ENCODE assay signal across 23 cellular contexts in the genomic region with DNA sequence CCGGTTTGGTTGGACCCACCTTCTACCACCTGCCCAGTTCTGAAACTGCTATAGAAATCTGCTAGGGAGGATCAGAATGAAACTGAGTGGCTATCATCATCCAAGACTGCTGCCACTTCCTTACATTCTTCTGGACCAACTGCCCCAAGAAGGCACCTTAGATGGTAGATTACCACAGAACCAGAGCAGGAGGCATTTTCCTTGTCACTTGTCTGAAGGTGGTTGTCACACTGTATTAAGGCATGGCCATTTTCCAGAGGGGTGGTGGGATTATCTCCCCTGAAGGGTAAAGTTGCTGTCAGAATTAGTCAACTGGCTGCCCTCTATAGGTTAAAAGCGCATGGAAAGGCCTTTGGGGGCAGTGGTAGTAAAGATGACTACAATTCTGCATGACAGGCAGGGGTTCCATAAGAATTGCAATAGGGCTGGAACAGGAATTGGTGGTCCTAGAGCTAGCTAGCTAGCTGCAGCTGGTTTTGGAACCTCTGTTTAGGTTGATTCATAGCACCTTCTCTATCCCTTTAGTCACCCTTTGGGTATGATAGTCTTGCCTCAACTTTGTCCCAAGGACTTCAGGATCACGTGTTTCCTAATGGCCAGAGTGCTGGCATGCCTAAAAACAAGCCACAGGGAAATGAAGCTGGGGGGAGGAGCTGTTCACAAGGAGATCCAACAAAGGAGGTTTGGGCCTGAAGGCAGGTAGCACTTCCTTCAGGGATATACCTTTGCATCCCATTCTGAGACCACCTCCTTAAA. TPM values are rescaled to one million over a fixed set of nuclear protein-coding genes. Genes with fewer than 3 reads are reported as not detected.
DNase-seq lines count a peak whose midpoint lies in the region; ATAC-seq, FAIRE-seq and TF ChIP-seq lines count a peak whose summit lies in the region.
"Had no signal": no experiment of that assay in that cellular context is flagged by ENCODE, and none has a peak within 500 bp of the region (broad histone marks: within the 10 kb centered on the region; RNA-seq: fewer than 3 reads in every experiment).

No MANE protein-coding gene starts in this region.

- TF ChIP-seq POLR2A in GM12891 (IDR thresholded peaks at IDR 0.05; ENCODE audit: low read depth, low read length) (peak; percentile 36; the same call in 1 of the 2 replicates), K562 (conservative IDR thresholded peaks at IDR 0.05) (peak; percentile 54)

- FAIRE-seq in GM12891 (lab: Jason Lieb, UNC): no peak
- no peak for FAIRE-seq in K562 (lab: Jason Lieb, UNC)
- FAIRE-seq: astrocyte, keratinocyte had no signal

- no peaks in the 10 kb centered on the region for H3K9me3 Mint-ChIP-seq in nephron progenitor cell
- H3K9me3 Mint-ChIP-seq: activated naive CD4-positive, alpha-beta T cell treated with anti-CD3 and anti-CD28 coated beads, Interleukin-2, amount 10 ng/mL, durations not matched to agents 7 days and 5 days; activated T-cell treated with anti-CD3 and anti-CD28 coated beads, Interleukin-2, amount 50 U/mL, for 72 hours; CD4-positive, alpha-beta memory T cell; effector memory CD8-positive, alpha-beta T cell had no signal

- H3K9ac ChIP-seq in K562 (ENCODE audit: insufficient read depth in 1 of 2, low read depth in 2 of 2, low read length in 2 of 2): no peak overlapping the region; a peak in 1 of 4 replicates
- no peak overlapping the region for H3K9ac ChIP-seq in colonic mucosa (ENCODE audit: low read depth in 2 of 2, low read length in 2 of 2)

- H3K36me3 Mint-ChIP-seq in nephron progenitor cell (ENCODE audit: low read depth): peaks cover 36% of the 10 kb centered on the region

- in situ Hi-C loops in K562 (cut with MboI): no loop called here

- H3K27me3 ChIP-seq in K562 (ENCODE audit: control insufficient read depth in 2 of 2, insufficient read depth in 2 of 2, low read length in 2 of 2): peaks cover 0 to 5% of the 10 kb centered on the region in 2 experiments; a peak in 2 of 5 replicates
- peaks cover 8% of the 10 kb centered on the region for H3K27me3 ChIP-seq in colonic mucosa

- DNase-seq in AG10803 (ENCODE audit: low read depth) (peak; percentile 21), GM12891 (ENCODE audit: insufficient read length, low spot score) (no peak), K562 (ENCODE audit: extremely low read depth in 1 of 4, low spot score in 3 of 4) (no peak), nephron progenitor cell (no peak), colonic mucosa (no peak), NCI-H1048 (lab: John Stamatoyannopoulos, UW) (no peak)
- DNase-seq: activated CD4-positive, CD25-positive, alpha-beta regulatory T cell treated with anti-CD3 and anti-CD28 coated beads, Interleukin-2, amount 50 U/mL, for 72 hours; activated naive CD4-positive, alpha-beta T cell treated with anti-CD3 and anti-CD28 coated beads, Interleukin-2, amount 10 ng/mL, durations not matched to agents 7 days and 5 days; activated T-cell treated with anti-CD3 and anti-CD28 coated beads, Interleukin-2, amount 50 U/mL, for 72 hours; CD4-positive, alpha-beta memory T cell; DMS53; effector memory CD8-positive, alpha-beta T cell; hypothalamus; MG63; NCI-H1436 treated with DMSO at 0.1 percent for 48 hours; nucleus accumbens; stimulated activated naive CD4-positive, alpha-beta T cell; transverse colon had no signal

- CTCF ChIA-PET in K562 (lab: Yijun Ruan, JAX; ENCODE audit: low intra/inter-chr PET ratio): no interaction called here

- no peaks in the 10 kb centered on the region for H3K79me2 ChIP-seq in K562 (ENCODE audit: control insufficient read depth, insufficient read depth, low read length)

- H3K4me1 Mint-ChIP-seq in nephron progenitor cell: no peaks in the 10 kb centered on the region
- H3K4me1 Mint-ChIP-seq: activated naive CD4-positive, alpha-beta T cell treated with anti-CD3 and anti-CD28 coated beads, Interleukin-2, amount 10 ng/mL, durations not matched to agents 7 days and 5 days had no signal

- intact Hi-C loops in K562 (cut with micrococcal nuclease): loop anchor here (5.0 kb wide), 1 partner anchor 204 kb away; no protein-coding TSS in a partner anchor
- intact Hi-C loops in colonic mucosa (cut with DNase I): no loop called here

- TF ChIP-seq EP300 in K562 (IDR thresholded peaks at IDR 0.05; ENCODE audit: low read length): no peak

- H3K27ac Mint-ChIP-seq in nephron progenitor cell: peak overlapping the region; percentile 41
- H3K27ac Mint-ChIP-seq: activated naive CD4-positive, alpha-beta T cell treated with anti-CD3 and anti-CD28 coated beads, Interleukin-2, amount 10 ng/mL, durations not matched to agents 7 days and 5 days; activated T-cell treated with anti-CD3 and anti-CD28 coated beads, Interleukin-2, amount 50 U/mL, for 72 hours; effector memory CD8-positive, alpha-beta T cell had no signal

- BruUV-seq in K562 (replicated peaks; lab: Mats Ljungman, UMichigan): no TSS peak

- TF ChIP-seq CTCF in AG10803 (conservative IDR thresholded peaks at IDR 0.05; ENCODE audit: low read length): no peak
- TF ChIP-seq CTCF in K562 (IDR thresholded peaks at IDR 0.05 in 2 of 3, conservative IDR thresholded peaks at IDR 0.05 in 1 of 3; ENCODE audit: insufficient read depth in 2 of 3, low read depth in 1 of 3, low read length in 3 of 3): no peak
- no peak for TF ChIP-seq CTCF in nephron progenitor cell (IDR thresholded peaks at IDR 0.05)
- TF ChIP-seq CTCF in colonic mucosa (IDR thresholded peaks at IDR 0.05): no peak

- H3K4me1 ChIP-seq in K562 (replicated peaks in 1 of 2; ENCODE audit: control insufficient read depth in 2 of 2, insufficient read depth in 2 of 2, low read length in 2 of 2) (peaks cover 0 to 9% of the 10 kb centered on the region in 2 experiments; a peak in 2 of 5 replicates), colonic mucosa (no peaks in the 10 kb centered on the region)

- H3K4me3 Mint-ChIP-seq in nephron progenitor cell: no peak overlapping the region
- H3K4me3 Mint-ChIP-seq: activated naive CD4-positive, alpha-beta T cell treated with anti-CD3 and anti-CD28 coated beads, Interleukin-2, amount 10 ng/mL, durations not matched to agents 7 days and 5 days; activated T-cell treated with anti-CD3 and anti-CD28 coated beads, Interleukin-2, amount 50 U/mL, for 72 hours; CD4-positive, alpha-beta memory T cell; effector memory CD8-positive, alpha-beta T cell had no signal

- no peak overlapping the region for H2AFZ ChIP-seq in K562 (ENCODE audit: low read depth, low read length)

- peaks cover 5% of the 10 kb centered on the region; the same call in 1 of the 2 replicates for H4K20me1 ChIP-seq in K562 (replicated peaks; ENCODE audit: control insufficient read depth, insufficient read depth, low read length)

- no peak overlapping the region for H3K27ac ChIP-seq in K562 (ENCODE audit: extremely low read depth, low read depth, low read length)
- H3K27ac ChIP-seq in colonic mucosa: no peak overlapping the region
- H3K27ac ChIP-seq: transverse colon had no signal

- peaks cover 36% of the 10 kb centered on the region for H3K36me3 ChIP-seq in K562 (ENCODE audit: control insufficient read depth, insufficient read depth, low read length)
- H3K36me3 ChIP-seq in colonic mucosa: peaks cover 10% of the 10 kb centered on the region

- ATAC-seq in K562 (0 out of 3 replicates have a peak, but pooled peaks have one; percentile 7), HG03469 (IDR thresholded peaks at IDR 0.05; ENCODE audit: unreplicated experiment) (no peak)
- ATAC-seq: activated T-cell treated with anti-CD3 and anti-CD28 coated beads, Interleukin-2, amount 50 U/mL, for 72 hours; effector memory CD8-positive, alpha-beta T cell; Right ventricle myocardium inferior had no signal

- peaks cover 37% of the 10 kb centered on the region for H3K27me3 Mint-ChIP-seq in nephron progenitor cell (ENCODE audit: low read depth, poor library complexity)

- no peaks in the 10 kb centered on the region for H3K9me1 ChIP-seq in K562 (ENCODE audit: control insufficient read depth, insufficient read depth, low read length)

- H3K4me3 ChIP-seq in AG10803 (ENCODE audit: low read length) (no peak overlapping the region), K562 (no peak overlapping the region), colonic mucosa (no peak overlapping the region)
- H3K4me3 ChIP-seq: lung, MG63, transverse colon had no signal

- no peak for TF ChIP-seq RAD21 in K562 (CRISPR knock-in tag; conservative IDR thresholded peaks at IDR 0.05 in 1 of 2, IDR thresholded peaks at IDR 0.05 in 1 of 2)

- no peak overlapping the region for H3K4me2 ChIP-seq in K562 (ENCODE audit: insufficient read depth, low read length)

- POLR2A ChIA-PET in K562 (lab: Yijun Ruan, JAX): interaction anchor here (0.7 to 1.5 kb wide), 4 partner anchors 9 to 32 kb away, joined by 3 to 4 read pairs (median 3); no protein-coding TSS in a partner anchor

- H3K9me3 ChIP-seq in K562 (replicated peaks; ENCODE audit: control insufficient read depth, insufficient read depth, low read depth, low read length) (no peaks in the 10 kb centered on the region), colonic mucosa (no peaks in the 10 kb centered on the region)
- H3K9me3 ChIP-seq: MG63, transverse colon had no signal

- 46% methylated on average over 3 of the region's 3 CpGs for WGBS in K562 (ENCODE audit: insufficient coverage, low coverage, missing lambda C conversion rate)

TF ChIP-seq in GM12891, 5 proteins besides CTCF, POLR2A, EP300 and RAD21 (continues in another document):
- TF ChIP-seq SPI1 (IDR thresholded peaks at IDR 0.05; ENCODE audit: low read depth, low read length) (no peak), POU2F2 (IDR thresholded peaks at IDR 0.05; ENCODE audit: low read depth, low read length) (no peak)

TF ChIP-seq in K562, 482 proteins besides CTCF, POLR2A, EP300 and RAD21 (continues in another document):
- TF ChIP-seq SUPT5H (IDR thresholded peaks at IDR 0.05): peak; percentile 29; the same call in 1 of the 2 replicates

RNA-seq across cellular contexts. Expression of gene CSPG5, which starts 4.8 kb away (rescaled TPM):
- 0.14 TPM for polyA plus RNA-seq in GM12891 (2012; ENCODE audit: low read depth, missing spikeins)
- total RNA-seq in K562 (2011; cell fraction: chromatin; rRNA removed; ENCODE audit: low replicate concordance): 1.4 and 3.6 TPM in 2 replicates
- total RNA-seq in K562 (2011; cell fraction: nucleolus; rRNA removed): 3.3 and 4.2 TPM in 2 replicates
- 3.7 and 4.4 TPM in 2 replicates for total RNA-seq in K562 (2011; cell fraction: nucleoplasm; rRNA removed)
- 2.5 and 3.4 TPM in 2 replicates for total RNA-seq in K562 (2014; rRNA removed)
- total RNA-seq in K562 (2014; rRNA removed; fragmentation: Illumina TruSeq; extraction: Trizol): 1.4 and 1.8 TPM in 2 replicates
- total RNA-seq in K562 (2015; rRNA removed; fragmentation: Illumina TruSeq; extraction: Trizol): 1.3 and 1.4 TPM in 2 replicates
- 2.9 and 3.3 TPM in 2 replicates for total RNA-seq in K562 (2021)
- 2.2 and 2.4 TPM in 2 replicates for polyA plus RNA-seq in K562 (2011; rRNA removed)
- 2.4 and 4.0 TPM in 2 replicates for polyA plus RNA-seq in K562 (2011; cell fraction: cytosol; rRNA removed)
- polyA plus RNA-seq in K562 (2011; cell fraction: nucleus; rRNA removed): 1.2 and 2.2 TPM in 2 replicates
- 1.6 and 2.7 TPM in 2 replicates for polyA plus RNA-seq in K562 (2012)
- polyA plus RNA-seq in K562 (2014; fragmentation: Illumina TruSeq; extraction: Trizol): 2.6 and 3.3 TPM in 2 replicates
- under 1 TPM; 0.06 to 0.17 TPM for polyA plus RNA-seq in K562 (2014; fragmentation: Nextera tagmentation; extraction: Ambion mirVana)
- polyA plus RNA-seq in K562 (2014; rRNA removed): 2.6 and 4.5 TPM in 2 replicates
- polyA minus RNA-seq in K562 (2011; rRNA and poly(A)+ RNA removed): 0.72 and 1.3 TPM in 2 replicates
- 2.3 and 2.8 TPM in 2 replicates for polyA minus RNA-seq in K562 (2011; cell fraction: cytosol; rRNA and poly(A)+ RNA removed)
- polyA minus RNA-seq in K562 (2011; cell fraction: nucleus; rRNA and poly(A)+ RNA removed): 0.56 and 0.81 TPM in 2 replicates
- total RNA-seq in colonic mucosa: under 1 TPM; 0.66 to 0.74 TPM
- polyA plus RNA-seq: CD4-positive, alpha-beta memory T cell had no signal
